ENCODE assay signal across 10 cellular contexts in genomic region chr20:47493954-47494293, GRCh38. TPM values are rescaled to one million over a fixed set of nuclear protein-coding genes. Genes with fewer than 3 reads are reported as not detected.
DNase-seq lines count a peak whose midpoint lies in the region; ATAC-seq and TF ChIP-seq lines count a peak whose summit lies in the region.
"Had no signal": no experiment of that assay in that cellular context is flagged by ENCODE, and none has a peak within 500 bp of the region (broad histone marks: within the 10 kb centered on the region; RNA-seq: fewer than 3 reads in every experiment).

No MANE protein-coding gene starts in this region.

- H3K4me3 ChIP-seq in SU-DHL-6 (ENCODE audit: insufficient read depth, low read length, poor library complexity, severe bottlenecking), result peak overlapping the region; percentile 10
- no peak overlapping the region for H3K4me3 ChIP-seq in tibial artery
- H3K4me3 ChIP-seq: MG63 had no signal

- H3K4me1 Mint-ChIP-seq in activated T-cell treated with anti-CD3 and anti-CD28 coated beads, Interleukin-2, amount 50 U/mL, for 24 hours (ENCODE audit: low read depth), result peaks cover 74% of the 10 kb centered on the region
- H3K4me1 Mint-ChIP-seq in activated T-cell treated with anti-CD3 and anti-CD28 coated beads, Interleukin-2, amount 50 U/mL, for 4 hours (ENCODE audit: low read depth), result peaks cover 50% of the 10 kb centered on the region

- no peak for DNase-seq in activated T-cell treated with anti-CD3 and anti-CD28 coated beads, Interleukin-2, amount 50 U/mL, for 24 hours
- DNase-seq in activated T-cell treated with anti-CD3 and anti-CD28 coated beads, Interleukin-2, amount 50 U/mL, for 4 hours, result no peak
- DNase-seq in left kidney (ENCODE audit: low read depth, low spot score) (peak; percentile 48), tibial artery (no peak), GOT3 (lab: John Stamatoyannopoulos, UW) (no peak), NCI-H128 (lab: John Stamatoyannopoulos, UW; ENCODE audit: unreplicated experiment) (no peak)

- H3K27ac ChIP-seq in SU-DHL-6 (ENCODE audit: low read depth, low read length), result peak overlapping the region; percentile 98
- peak overlapping the region; percentile 65 to 76 for H3K27ac ChIP-seq in tibial artery

- peaks cover 75% of the 10 kb centered on the region for H3F3A ChIP-seq in SU-DHL-6 (ENCODE audit: insufficient read depth)

- intact Hi-C loops in tibial artery (cut with DNase I; ENCODE audit: low total_unique reads), result no loop called here

- H3K4me2 ChIP-seq in SU-DHL-6 (ENCODE audit: low read depth, low read length, poor library complexity, severe bottlenecking), result peak overlapping the region; percentile 65

- no peaks in the 10 kb centered on the region for H4K20me1 ChIP-seq in SU-DHL-6 (ENCODE audit: low read depth, low read length)

- TF ChIP-seq CTCF in SU-DHL-6 (IDR thresholded peaks at IDR 0.05; ENCODE audit: insufficient read depth, low read length, poor library complexity, severe bottlenecking) (no peak), tibial artery (IDR thresholded peaks at IDR 0.05) (no peak)

- peak overlapping the region; percentile 88 for H3K27ac Mint-ChIP-seq in activated T-cell treated with anti-CD3 and anti-CD28 coated beads, Interleukin-2, amount 50 U/mL, for 24 hours

- peaks cover 4% of the 10 kb centered on the region; the same call in 1 of the 2 replicates for H3K79me2 ChIP-seq in SU-DHL-6 (ENCODE audit: insufficient read depth, low read length)

- H2AFZ ChIP-seq in SU-DHL-6 (ENCODE audit: low read depth, low read length, severe bottlenecking), result no peak overlapping the region

- H3K9me3 Mint-ChIP-seq in activated T-cell treated with anti-CD3 and anti-CD28 coated beads, Interleukin-2, amount 50 U/mL, for 24 hours, result peaks cover 2% of the 10 kb centered on the region
- no peaks in the 10 kb centered on the region for H3K9me3 Mint-ChIP-seq in activated T-cell treated with anti-CD3 and anti-CD28 coated beads, Interleukin-2, amount 50 U/mL, for 4 hours

- H3K36me3 Mint-ChIP-seq in activated T-cell treated with anti-CD3 and anti-CD28 coated beads, Interleukin-2, amount 50 U/mL, for 24 hours (ENCODE audit: low read depth), result no peaks in the 10 kb centered on the region
- H3K36me3 Mint-ChIP-seq in activated T-cell treated with anti-CD3 and anti-CD28 coated beads, Interleukin-2, amount 50 U/mL, for 4 hours (ENCODE audit: insufficient read depth), result no peaks in the 10 kb centered on the region
- H3K36me3 Mint-ChIP-seq: CD14-positive monocyte had no signal

- no peaks in the 10 kb centered on the region for H3K27me3 Mint-ChIP-seq in activated T-cell treated with anti-CD3 and anti-CD28 coated beads, Interleukin-2, amount 50 U/mL, for 24 hours
- no peaks in the 10 kb centered on the region for H3K27me3 Mint-ChIP-seq in activated T-cell treated with anti-CD3 and anti-CD28 coated beads, Interleukin-2, amount 50 U/mL, for 4 hours (ENCODE audit: low read depth)

- H3K9me2 ChIP-seq in SU-DHL-6 (replicated peaks; ENCODE audit: insufficient read depth, low read length), result no peaks in the 10 kb centered on the region

- H3K4me3 Mint-ChIP-seq in activated T-cell treated with anti-CD3 and anti-CD28 coated beads, Interleukin-2, amount 50 U/mL, for 24 hours, result no peak overlapping the region
- H3K4me3 Mint-ChIP-seq in activated T-cell treated with anti-CD3 and anti-CD28 coated beads, Interleukin-2, amount 50 U/mL, for 4 hours, result no peak overlapping the region

- ATAC-seq in activated T-cell treated with anti-CD3 and anti-CD28 coated beads, Interleukin-2, amount 50 U/mL, for 4 hours, result no peak
- ATAC-seq in GM19455 (IDR thresholded peaks at IDR 0.05; ENCODE audit: unreplicated experiment), result no peak

- H3K27me3 ChIP-seq in SU-DHL-6 (ENCODE audit: low read length) (no peaks in the 10 kb centered on the region), tibial artery (no peaks in the 10 kb centered on the region)
- H3K27me3 ChIP-seq: MG63 had no signal

- peak overlapping the region; percentile 35 for H3K9ac ChIP-seq in SU-DHL-6 (ENCODE audit: low read length)

- H3K4me1 ChIP-seq in tibial artery, result peaks cover 0 to 22% (median 17%) of the 10 kb centered on the region in 4 donors

- H3K9me3 ChIP-seq in SU-DHL-6 (ENCODE audit: insufficient read depth, low read length), result no peaks in the 10 kb centered on the region
- no peaks in the 10 kb centered on the region for H3K9me3 ChIP-seq in tibial artery

- no peaks in the 10 kb centered on the region for H3K36me3 ChIP-seq in SU-DHL-6 (ENCODE audit: low read length)
- no peaks in the 10 kb centered on the region for H3K36me3 ChIP-seq in tibial artery
- H3K36me3 ChIP-seq: MG63 had no signal

RNA-seq across cellular contexts. Expression of gene NCOA3, which starts 7.8 kb away (rescaled TPM):
- 100 to 1,000 TPM; 103 to 121 (median 118) TPM for total RNA-seq in activated T-cell treated with anti-CD3 and anti-CD28 coated beads, Interleukin-2, amount 50 U/mL, for 4 hours
